In genomic region chr15:28514128-28514527, GRCh38 we compare ENCODE assay signal across 5 cellular contexts. TPM values are rescaled to one million over a fixed set of nuclear protein-coding genes. Genes with fewer than 3 reads are reported as not detected.
"Had no signal": no experiment of that assay in that cellular context is flagged by ENCODE, and none has a peak within 500 bp of the region (broad histone marks: within the 10 kb centered on the region; RNA-seq: fewer than 3 reads in every experiment).

No MANE protein-coding gene starts in this region.

RNA-seq across cellular contexts. Expression of gene GOLGA8G, which starts 18.6 kb away (rescaled TPM):
- total RNA-seq: PC-3, Peyer's patch, Right ventricle myocardium superior, SJSA1 had no signal

RNA-seq across cellular contexts. Expression of gene GOLGA6L25, which starts 39.2 kb away (rescaled TPM):
- total RNA-seq: M059J, PC-3, Peyer's patch, Right ventricle myocardium superior, SJSA1 had no signal
